Comparison of ENCODE assay signal across 11 cellular contexts in genomic region chr7:40199076-40199802, GRCh38.
DNase-seq lines count a peak whose midpoint lies in the region; ATAC-seq and TF ChIP-seq lines count a peak whose summit lies in the region.
"Had no signal": no experiment of that assay in that cellular context is flagged by ENCODE, and none has a peak within 500 bp of the region (broad histone marks: within the 10 kb centered on the region; RNA-seq: fewer than 3 reads in every experiment).

No MANE protein-coding gene starts in this region.

- CTCF ChIA-PET in CD8-positive, alpha-beta memory T cell (lab: Charles Lee), result no interaction called here

- TF ChIP-seq CTCF in heart right ventricle (IDR thresholded peaks at IDR 0.05), result peak in 6 of 9 donors; percentile 25 to 50 (median 34)
- TF ChIP-seq CTCF in left ventricle myocardium inferior (IDR thresholded peaks at IDR 0.05; ENCODE audit: borderline replicate concordance), result peak; percentile 41

- no peak overlapping the region for H3K4me3 ChIP-seq in heart right ventricle
- H3K4me3 ChIP-seq in SK-N-MC, result no peak overlapping the region
- H3K4me3 ChIP-seq in left ventricle myocardium inferior, result no peak overlapping the region
- no peak overlapping the region for H3K4me3 ChIP-seq in aorta (ENCODE audit: low read length in 2 of 2)
- H3K4me3 ChIP-seq in CD8-positive, alpha-beta memory T cell (ENCODE audit: low read length), result no peak overlapping the region

- POLR2A ChIA-PET in CD8-positive, alpha-beta memory T cell (lab: Charles Lee), result no interaction called here

- H3K9me3 ChIP-seq in heart right ventricle (no peaks in the 10 kb centered on the region), SK-N-MC (ENCODE audit: low read depth, low read length) (no peaks in the 10 kb centered on the region), left ventricle myocardium inferior (replicated peaks) (no peaks in the 10 kb centered on the region), aorta (ENCODE audit: control insufficient read depth, low read length) (no peaks in the 10 kb centered on the region)
- H3K9me3 ChIP-seq in CD8-positive, alpha-beta memory T cell (ENCODE audit: low read length), result no peaks in the 10 kb centered on the region

- H3K27me3 ChIP-seq in heart right ventricle (no peaks in the 10 kb centered on the region), left ventricle myocardium inferior (ENCODE audit: low read depth) (no peaks in the 10 kb centered on the region), aorta (ENCODE audit: control insufficient read depth in 1 of 2, insufficient read depth in 2 of 2, low read length in 1 of 2) (no peaks in the 10 kb centered on the region)
- no peaks in the 10 kb centered on the region for H3K27me3 ChIP-seq in CD8-positive, alpha-beta memory T cell (ENCODE audit: insufficient read depth, low read length, poor library complexity, severe bottlenecking)

- H3K9ac ChIP-seq in SK-N-MC (ENCODE audit: insufficient read length), result no peak overlapping the region

- peak in 4 of 8 donors; percentile 31 to 51 (median 42) for ATAC-seq in heart right ventricle
- ATAC-seq in Right ventricle myocardium inferior, result no peak
- ATAC-seq in aorta (ENCODE audit: low FRiP score), result peak; percentile 39

- H3K4me1 ChIP-seq in heart right ventricle (peaks cover 0 to 14% (median 0%) of the 10 kb centered on the region in 9 donors), left ventricle myocardium inferior (peaks cover 4% of the 10 kb centered on the region), aorta (ENCODE audit: control insufficient read depth in 1 of 2, insufficient read depth in 2 of 2, low read length in 2 of 2) (peaks cover 0 to 11% of the 10 kb centered on the region in 2 donors)
- H3K4me1 ChIP-seq in CD8-positive, alpha-beta memory T cell (ENCODE audit: insufficient read depth, low read length), result no peaks in the 10 kb centered on the region

- H3K36me3 ChIP-seq in heart right ventricle, result no peaks in the 10 kb centered on the region
- H3K36me3 ChIP-seq in SK-N-MC (ENCODE audit: insufficient read depth, low read length), result no peaks in the 10 kb centered on the region
- no peaks in the 10 kb centered on the region for H3K36me3 ChIP-seq in left ventricle myocardium inferior
- no peaks in the 10 kb centered on the region for H3K36me3 ChIP-seq in aorta (ENCODE audit: control insufficient read depth in 1 of 2, insufficient read depth in 2 of 2, low read length in 1 of 2)
- no peaks in the 10 kb centered on the region for H3K36me3 ChIP-seq in CD8-positive, alpha-beta memory T cell (ENCODE audit: insufficient read depth, low read length)

- H3K27me3 Mint-ChIP-seq in CD8-positive, alpha-beta memory T cell, result peaks cover 0 to 4% of the 10 kb centered on the region in 2 donors
- H3K27me3 Mint-ChIP-seq: activated T-cell treated with anti-CD3 and anti-CD28 coated beads, Interleukin-2, amount 50 U/mL, for 24 hours had no signal

- intact Hi-C loops in heart right ventricle (cut with DNase I) (loop anchor here in 1 of 10 donors (10.0 kb wide), 1 partner anchor 1336 kb away; no protein-coding TSS in a partner anchor), Right ventricle myocardium inferior (cut with DNase I) (no loop called here), left ventricle myocardium inferior (cut with micrococcal nuclease) (no loop called here), aorta (cut with DNase I) (no loop called here)

- DNase-seq in heart right ventricle (no peak), Right ventricle myocardium inferior (ENCODE audit: missing footprints) (no peak), SK-N-MC (ENCODE audit: low read depth, low spot score) (peak; percentile 6), left ventricle myocardium inferior (no peak), aorta (no peak), KG1 (lab: John Stamatoyannopoulos, UW) (no peak), NCI-H1417 treated with DMSO at 0.1 percent for 48 hours (lab: John Stamatoyannopoulos, UW) (no peak)
- DNase-seq in CD8-positive, alpha-beta memory T cell, result no peak
- DNase-seq: activated T-cell treated with anti-CD3 and anti-CD28 coated beads, Interleukin-2, amount 50 U/mL, for 24 hours; DMS79 treated with DMSO at 0.1 percent for 48 hours; NCI-H510A had no signal

- 38 to 51% methylated on average over 2 of the region's 2 CpGs for WGBS in heart right ventricle, 2 donors
- 20 to 29% methylated on average over 2 of the region's 2 CpGs for WGBS in aorta, 2 donors

- no peaks in the 10 kb centered on the region for H3K36me3 Mint-ChIP-seq in CD8-positive, alpha-beta memory T cell

- no peaks in the 10 kb centered on the region for H3K4me1 Mint-ChIP-seq in CD8-positive, alpha-beta memory T cell

- no peaks in the 10 kb centered on the region for H3K9me3 Mint-ChIP-seq in CD8-positive, alpha-beta memory T cell
- H3K9me3 Mint-ChIP-seq: activated T-cell treated with anti-CD3 and anti-CD28 coated beads, Interleukin-2, amount 50 U/mL, for 24 hours had no signal

- no peak overlapping the region for H3K27ac Mint-ChIP-seq in CD8-positive, alpha-beta memory T cell
- H3K27ac Mint-ChIP-seq: activated T-cell treated with anti-CD3 and anti-CD28 coated beads, Interleukin-2, amount 50 U/mL, for 24 hours had no signal

- no peak overlapping the region for H3K4me3 Mint-ChIP-seq in CD8-positive, alpha-beta memory T cell
- H3K4me3 Mint-ChIP-seq: activated T-cell treated with anti-CD3 and anti-CD28 coated beads, Interleukin-2, amount 50 U/mL, for 24 hours had no signal

- H3K27ac ChIP-seq in heart right ventricle (no peak overlapping the region), SK-N-MC (no peak overlapping the region), left ventricle myocardium inferior (replicated peaks) (no peak overlapping the region), aorta (ENCODE audit: low read depth in 1 of 2, low read length in 2 of 2) (no peak overlapping the region)
- no peak overlapping the region for H3K27ac ChIP-seq in CD8-positive, alpha-beta memory T cell (ENCODE audit: low read depth, low read length)
